ENCODE assay signal across 31 cellular contexts in the genomic region with DNA sequence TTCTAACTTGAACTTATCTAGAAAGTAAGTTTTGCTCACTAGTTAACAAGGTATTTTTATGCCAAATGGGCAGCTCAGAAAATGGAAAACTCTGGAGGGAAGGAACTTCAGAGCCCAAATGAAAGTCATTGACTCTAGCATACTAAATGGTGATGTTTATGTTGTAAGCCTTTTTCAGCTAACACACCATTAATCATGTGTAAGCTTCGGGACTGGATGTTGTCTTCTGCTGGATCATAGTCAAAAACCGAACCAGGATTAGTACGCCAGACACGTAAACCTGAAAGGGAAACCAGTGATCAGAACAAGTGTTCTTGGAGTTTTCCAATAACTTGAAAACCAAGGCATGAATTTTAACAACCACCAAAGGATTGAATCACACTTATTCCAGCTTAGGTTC.
"Had no signal": no experiment of that assay in that cellular context is flagged by ENCODE, and none has a peak within 500 bp of the region (broad histone marks: within the 10 kb centered on the region; RNA-seq: fewer than 3 reads in every experiment).

No MANE protein-coding gene starts in this region.

- H3K9me3 ChIP-seq: ascending aorta, body of pancreas, breast epithelium, Peyer's patch, SJSA1, SK-N-SH had no signal

- H3K4me1 Mint-ChIP-seq: activated CD4-positive, alpha-beta T cell treated with anti-CD3 and anti-CD28 coated beads, Interleukin-2, amount 10 ng/mL, durations not matched to agents 24 days and 14 days; activated T-helper 17 cell treated with anti-CD3 and anti-CD28 coated beads, Interleukin-2, amount 50 U/mL, for 72 hours had no signal

- DNase-seq: activated CD4-positive, alpha-beta T cell treated with anti-CD3 and anti-CD28 coated beads, Interleukin-2, amount 10 ng/mL, durations not matched to agents 24 days and 14 days; activated CD4-positive, alpha-beta T cell treated with anti-CD3 and anti-CD28 coated beads, Interleukin-2, amount 50 U/mL, for 4 hours; activated CD8-positive, alpha-beta T cell treated with anti-CD3 and anti-CD28 coated beads for 36 hours; activated effector memory CD4-positive, alpha-beta T cell treated with anti-CD3 and anti-CD28 coated beads, Interleukin-2, amount 50 U/mL, for 16 hours; activated naive CD4-positive, alpha-beta T cell; activated naive CD4-positive, alpha-beta T cell treated with anti-CD3 and anti-CD28 coated beads, Interleukin-2, amount 50 U/mL, for 16 hours; activated naive CD8-positive, alpha-beta T cell treated with anti-CD3 and anti-CD28 coated beads for 36 hours; activated T-cell treated with anti-CD3 and anti-CD28 coated beads, Interleukin-2, amount 50 U/mL, for 1 hour; activated T-cell treated with anti-CD3 and anti-CD28 coated beads, Interleukin-2, amount 50 U/mL, for 72 hours; amygdala; body of pancreas; NCI-H1105; NCI-H1417 treated with DMSO at 0.1 percent for 48 hours; NCI-H1694; NCI-H1930; NCI-H2081 treated with DMSO at 0.1 percent for 48 hours; NCI-H226; NCI-H446 treated with DMSO at 0.1 percent for 48 hours; NCI-H524 treated with DMSO at 0.1 percent for 48 hours; PC-3; Peyer's patch; RPMI8226; SHP77 treated with DMSO at 0.1 percent for 48 hours; SK-N-SH had no signal

- H3K4me1 ChIP-seq: ascending aorta, body of pancreas, breast epithelium, Peyer's patch, SJSA1 had no signal

- H3K4me2 ChIP-seq: SK-N-SH had no signal

- H3K9me3 Mint-ChIP-seq: activated CD4-positive, alpha-beta T cell treated with anti-CD3 and anti-CD28 coated beads, Interleukin-2, amount 10 ng/mL, durations not matched to agents 24 days and 14 days; activated T-helper 17 cell treated with anti-CD3 and anti-CD28 coated beads, Interleukin-2, amount 50 U/mL, for 72 hours; T-helper 1 cell treated with Interleukin-12 subunit alpha and Interleukin-12 subunit beta and Interleukin-4 antibody, amounts not matched to agents 30 μg/mL and 1 μg/mL, for 36 hours; T-helper 2 cell treated with Interferon-gamma antibody and Interleukin-4, amounts not matched to agents 5 μg/mL and 100 μg/mL, for 36 hours had no signal

- H3K27me3 ChIP-seq: ascending aorta, body of pancreas, breast epithelium, Peyer's patch, SJSA1 had no signal

- ATAC-seq: activated CD8-positive, alpha-beta T cell treated with anti-CD3 and anti-CD28 coated beads for 36 hours; activated T-cell treated with anti-CD3 and anti-CD28 coated beads, Interleukin-2, amount 50 U/mL, for 72 hours; activated T-helper 17 cell treated with anti-CD3 and anti-CD28 coated beads, Interleukin-2, amount 50 U/mL, for 72 hours; body of pancreas; K562; PC-3 had no signal

- H3K9ac ChIP-seq: SK-N-SH had no signal

- H3K27ac ChIP-seq: ascending aorta, body of pancreas, breast epithelium, Peyer's patch, SJSA1 had no signal

- H3K4me3 ChIP-seq: ascending aorta, body of pancreas, breast epithelium, K562, Peyer's patch, SJSA1 had no signal

- H3K4me3 Mint-ChIP-seq: activated CD4-positive, alpha-beta T cell treated with anti-CD3 and anti-CD28 coated beads, Interleukin-2, amount 10 ng/mL, durations not matched to agents 24 days and 14 days; activated CD8-positive, alpha-beta T cell treated with anti-CD3 and anti-CD28 coated beads for 36 hours; activated naive CD8-positive, alpha-beta T cell treated with anti-CD3 and anti-CD28 coated beads for 36 hours; activated T-cell treated with anti-CD3 and anti-CD28 coated beads, Interleukin-2, amount 50 U/mL, for 72 hours; activated T-helper 17 cell treated with anti-CD3 and anti-CD28 coated beads, Interleukin-2, amount 50 U/mL, for 72 hours; T-helper 1 cell treated with Interleukin-12 subunit alpha and Interleukin-12 subunit beta and Interleukin-4 antibody, amounts not matched to agents 30 μg/mL and 1 μg/mL, for 36 hours; T-helper 2 cell treated with Interferon-gamma antibody and Interleukin-4, amounts not matched to agents 5 μg/mL and 100 μg/mL, for 36 hours had no signal

- H3K36me3 ChIP-seq: ascending aorta, breast epithelium, Peyer's patch had no signal

- H3K27ac Mint-ChIP-seq: activated CD4-positive, alpha-beta T cell treated with anti-CD3 and anti-CD28 coated beads, Interleukin-2, amount 10 ng/mL, durations not matched to agents 24 days and 14 days; activated CD8-positive, alpha-beta T cell treated with anti-CD3 and anti-CD28 coated beads for 36 hours; activated naive CD8-positive, alpha-beta T cell treated with anti-CD3 and anti-CD28 coated beads for 36 hours; activated T-cell treated with anti-CD3 and anti-CD28 coated beads, Interleukin-2, amount 50 U/mL, for 72 hours; activated T-helper 17 cell treated with anti-CD3 and anti-CD28 coated beads, Interleukin-2, amount 50 U/mL, for 72 hours; T-helper 1 cell treated with Interleukin-12 subunit alpha and Interleukin-12 subunit beta and Interleukin-4 antibody, amounts not matched to agents 30 μg/mL and 1 μg/mL, for 36 hours; T-helper 2 cell treated with Interferon-gamma antibody and Interleukin-4, amounts not matched to agents 5 μg/mL and 100 μg/mL, for 36 hours had no signal
